Comparison of ENCODE assay signal across 2 cellular contexts in genomic region chr18:62741584-62741983, GRCh38.
TF ChIP-seq lines count a peak whose summit lies in the region.

No MANE protein-coding gene starts in this region.

TF ChIP-seq in K562, 482 proteins besides CTCF, POLR2A, EP300 and RAD21:
- no peak for TF ChIP-seq RBM34 (IDR thresholded peaks at IDR 0.05; ENCODE audit: borderline replicate concordance, insufficient read depth, low read length)
- peak; percentile 16; the same call in 1 of the 2 replicates for TF ChIP-seq FOSL1 (tag; conservative IDR thresholded peaks at IDR 0.05)
- no peak for TF ChIP-seq ZBTB8A (IDR thresholded peaks at IDR 0.05; ENCODE audit: partially characterized antibody)
TF ChIP-seq in K562: peak in this region for 1.

TF ChIP-seq in HepG2, 621 proteins besides CTCF, POLR2A, EP300 and RAD21:
- TF ChIP-seq ZNF547 (CRISPR knock-in tag; IDR thresholded peaks at IDR 0.05) (no peak), ISL2 (CRISPR knock-in tag; IDR thresholded peaks at IDR 0.05) (0 out of 2 replicates have a peak, but pooled peaks have one; percentile 5), ZNF18 (CRISPR knock-in tag; IDR thresholded peaks at IDR 0.05; ENCODE audit: insufficient replicate concordance) (peak; percentile 30), ZNF543 (CRISPR knock-in tag; IDR thresholded peaks at IDR 0.05) (0 out of 2 replicates have a peak, but pooled peaks have one; percentile 39), ZNF160 (CRISPR knock-in tag; IDR thresholded peaks at IDR 0.05) (no peak), NCOA1 (CRISPR knock-in tag; IDR thresholded peaks at IDR 0.05) (0 out of 2 replicates have a peak, but pooled peaks have one; percentile 27), ZNF609 (CRISPR knock-in tag; IDR thresholded peaks at IDR 0.05; ENCODE audit: borderline replicate concordance) (0 out of 2 replicates have a peak, but pooled peaks have one; percentile 5), POGZ (CRISPR knock-in tag; IDR thresholded peaks at IDR 0.05) (peak; percentile 3; the same call in 1 of the 2 replicates), ZNF24 (IDR thresholded peaks at IDR 0.05) (no peak)
